Comparison of ENCODE assay signal across 15 cellular contexts in genomic region chr10:122323941-122324675, GRCh38. TPM values are rescaled to one million over a fixed set of nuclear protein-coding genes. Genes with fewer than 3 reads are reported as not detected.
DNase-seq lines count a peak whose midpoint lies in the region; ATAC-seq and TF ChIP-seq lines count a peak whose summit lies in the region.
"Had no signal": no experiment of that assay in that cellular context is flagged by ENCODE, and none has a peak within 500 bp of the region (broad histone marks: within the 10 kb centered on the region; RNA-seq: fewer than 3 reads in every experiment).

No MANE protein-coding gene starts in this region.

- no peaks in the 10 kb centered on the region for H3K9me3 ChIP-seq in breast epithelium
- peaks cover 7% of the 10 kb centered on the region for H3K9me3 ChIP-seq in upper lobe of right lung

- DNase-seq in MCF 10A (ENCODE audit: unreplicated experiment) (peak; percentile 91), breast epithelium (ENCODE audit: low spot score in 2 of 2) (no peak), astrocyte of the spinal cord (ENCODE audit: low read depth, low spot score) (peak; percentile 24), kidney glomerular epithelial cell (lab: John Stamatoyannopoulos, UW) (peak; percentile 44), upper lobe of right lung (no peak), SIG-M5 treated with dmso at 0.1 percent for 504 hours (lab: John Stamatoyannopoulos, UW; ENCODE audit: unreplicated experiment) (no peak), SIG-M5 (lab: John Stamatoyannopoulos, UW) (no peak)
- DNase-seq: activated naive CD4-positive, alpha-beta T cell treated with anti-CD3 and anti-CD28 coated beads for 36 hours; lower lobe of right lung; small intestine had no signal

- peak overlapping the region; percentile 90 for H3K27ac Mint-ChIP-seq in MCF 10A (ENCODE audit: low read depth, unreplicated experiment)
- H3K27ac Mint-ChIP-seq: activated naive CD4-positive, alpha-beta T cell treated with anti-CD3 and anti-CD28 coated beads for 36 hours had no signal

- H3K36me3 ChIP-seq in breast epithelium, result no peaks in the 10 kb centered on the region
- no peaks in the 10 kb centered on the region for H3K36me3 ChIP-seq in upper lobe of right lung
- H3K36me3 ChIP-seq: lower lobe of right lung, neural progenitor cell had no signal

- H3K4me1 ChIP-seq in breast epithelium (no peaks in the 10 kb centered on the region), upper lobe of right lung (no peaks in the 10 kb centered on the region)
- H3K4me1 ChIP-seq: lower lobe of right lung, neural progenitor cell had no signal

- H3K27me3 ChIP-seq in breast epithelium (no peaks in the 10 kb centered on the region), upper lobe of right lung (no peaks in the 10 kb centered on the region)
- H3K27me3 ChIP-seq: neural progenitor cell had no signal

- no peaks in the 10 kb centered on the region for H3K27me3 Mint-ChIP-seq in MCF 10A (ENCODE audit: insufficient read depth, unreplicated experiment)

- CTCF ChIA-PET in MCF 10A (lab: Yijun Ruan, JAX), result interaction anchor here (0.5 to 3.1 kb wide), 12 partner anchors 9 to 1111 kb away, joined by 3 to 13 read pairs (median 4); no protein-coding TSS in a partner anchor

- no peak overlapping the region for H3K4me3 Mint-ChIP-seq in MCF 10A (ENCODE audit: unreplicated experiment)
- H3K4me3 Mint-ChIP-seq: activated naive CD4-positive, alpha-beta T cell treated with anti-CD3 and anti-CD28 coated beads for 36 hours; central memory CD8-positive, alpha-beta T cell; neural progenitor cell had no signal

- H3K4me3 ChIP-seq in breast epithelium (no peak overlapping the region), astrocyte of the spinal cord (ENCODE audit: low read depth, low read length) (no peak overlapping the region), upper lobe of right lung (no peak overlapping the region)
- H3K4me3 ChIP-seq: lower lobe of right lung, neural progenitor cell had no signal

- ATAC-seq in upper lobe of right lung (peak; percentile 26), GM18520 (IDR thresholded peaks at IDR 0.05; ENCODE audit: unreplicated experiment) (no peak)
- ATAC-seq: HCT116 had no signal

- no TSS peak for BruUV-seq in MCF 10A (replicated peaks; lab: Mats Ljungman, UMichigan)

- H3K9me3 Mint-ChIP-seq in MCF 10A (ENCODE audit: unreplicated experiment), result no peaks in the 10 kb centered on the region

- TF ChIP-seq CTCF in MCF 10A (IDR thresholded peaks at IDR 0.05; ENCODE audit: unreplicated experiment) (no peak), breast epithelium (IDR thresholded peaks at IDR 0.05) (no peak), astrocyte of the spinal cord (IDR thresholded peaks at IDR 0.05; ENCODE audit: low read depth, low read length) (no peak), upper lobe of right lung (IDR thresholded peaks at IDR 0.05) (no peak)

- no peak for TF ChIP-seq POLR2A in breast epithelium (IDR thresholded peaks at IDR 0.05)

- in situ Hi-C loops in astrocyte of the spinal cord (cut with HindIII; ENCODE audit: low sequenced_read_pairs), result no loop called here

- H3K27ac ChIP-seq in breast epithelium (no peak overlapping the region), upper lobe of right lung (no peak overlapping the region)
- H3K27ac ChIP-seq: lower lobe of right lung, neural progenitor cell had no signal

- intact Hi-C loops in MCF 10A (cut with micrococcal nuclease), result no loop called here
- intact Hi-C loops in breast epithelium (cut with DNase I; ENCODE audit: low total_unique reads), result no loop called here
- intact Hi-C loops in upper lobe of right lung (cut with DNase I), result no loop called here

- H3K36me3 Mint-ChIP-seq in MCF 10A (ENCODE audit: insufficient read depth, unreplicated experiment), result no peaks in the 10 kb centered on the region
- H3K36me3 Mint-ChIP-seq: neural progenitor cell had no signal

- peaks cover 14% of the 10 kb centered on the region for H3K4me1 Mint-ChIP-seq in MCF 10A (ENCODE audit: insufficient read depth, unreplicated experiment)
- H3K4me1 Mint-ChIP-seq: central memory CD8-positive, alpha-beta T cell had no signal

- POLR2A ChIA-PET in MCF 10A (lab: Yijun Ruan, JAX), result interaction anchor here (0.9 to 3.8 kb wide), 11 partner anchors 12 to 242 kb away, joined by 3 to 73 read pairs (median 5); partner anchors contain the start of gene PLEKHA1

RNA-seq across cellular contexts. Expression of gene PLEKHA1, which starts 50.4 kb away (rescaled TPM):
- total RNA-seq in MCF 10A (2022) (55.8 and 56.7 TPM in 2 replicates), breast epithelium (10 to 100 TPM; 24.2 to 38.9 (median 26.2) TPM), upper lobe of right lung (59.9 TPM)

RNA-seq across cellular contexts. Expression of gene BTBD16, which starts 53.0 kb away (rescaled TPM):
- total RNA-seq in MCF 10A (2022), result 0.16 TPM in 1 of 2 replicates, not detected in the other
- total RNA-seq in breast epithelium, result under 1 TPM in 1 of 3 donors, not detected in 2; 0.29 TPM
- total RNA-seq in upper lobe of right lung, result 0.35 TPM
- total RNA-seq: activated naive CD4-positive, alpha-beta T cell treated with anti-CD3 and anti-CD28 coated beads for 36 hours; subcutaneous adipose tissue had no signal

Comparison
In these comparisons a context has a peak if more than half of its experiments do, and no peak if none do; other contexts are left out.
1. DNase-seq: peak in MCF 10A (single experiment), astrocyte of the spinal cord (single experiment) and kidney glomerular epithelial cell (single experiment); none in breast epithelium (0 of 2), upper lobe of right lung (single experiment), SIG-M5 treated with dmso at 0.1 percent for 504 hours (single experiment) and SIG-M5 (single experiment).